ENCODE assay signal across 14 cellular contexts in genomic region chr17:74274703-74275340, GRCh38. TPM values are rescaled to one million over a fixed set of nuclear protein-coding genes. Genes with fewer than 3 reads are reported as not detected.
DNase-seq lines count a peak whose midpoint lies in the region; ATAC-seq and TF ChIP-seq lines count a peak whose summit lies in the region.
"Had no signal": no experiment of that assay in that cellular context is flagged by ENCODE, and none has a peak within 500 bp of the region (broad histone marks: within the 10 kb centered on the region; RNA-seq: fewer than 3 reads in every experiment).

No MANE protein-coding gene starts in this region.

- H3K27ac Mint-ChIP-seq in WTC11 (no peak overlapping the region), natural killer cell (peak overlapping the region; percentile 85 to 95), nephron progenitor cell (no peak overlapping the region)
- H3K27ac Mint-ChIP-seq: progenitor cell of endocrine pancreas had no signal

- TF ChIP-seq CTCF in WTC11 (IDR thresholded peaks at IDR 0.05): no peak
- no peak for TF ChIP-seq CTCF in natural killer cell (IDR thresholded peaks at IDR 0.05)
- no peak for TF ChIP-seq CTCF in nephron progenitor cell (IDR thresholded peaks at IDR 0.05)

- ATAC-seq in WTC11 (no peak), natural killer cell (peak in 1 of 3 donors; percentile 39), HG02840 (IDR thresholded peaks at IDR 0.05; ENCODE audit: low FRiP score, unreplicated experiment) (no peak), HG03565 (IDR thresholded peaks at IDR 0.05; ENCODE audit: unreplicated experiment) (no peak)
- ATAC-seq: foreskin keratinocyte, left lobe of liver had no signal

- peak overlapping the region; percentile 62; the same call in 1 of the 2 replicates for H3K4me3 Mint-ChIP-seq in WTC11
- peak overlapping the region; percentile 90 for H3K4me3 Mint-ChIP-seq in natural killer cell
- H3K4me3 Mint-ChIP-seq in nephron progenitor cell: no peak overlapping the region

- DNase-seq in SIG-M5 treated with dmso at 0.1 percent for 504 hours (lab: John Stamatoyannopoulos, UW; ENCODE audit: unreplicated experiment) (peak; percentile 13), SIG-M5 (lab: John Stamatoyannopoulos, UW) (no peak), NCI-H1417 treated with DMSO at 0.1 percent for 48 hours (lab: John Stamatoyannopoulos, UW) (peak; percentile 10), WTC11 (ENCODE audit: low spot score) (no peak), natural killer cell (no peak), nephron progenitor cell (no peak)
- DNase-seq: foreskin keratinocyte; NCI-H2029 treated with DMSO at 0.1 percent for 48 hours; stimulated activated CD4-positive, alpha-beta T cell treated with anti-CD3 and anti-CD28 coated beads, Interleukin-4, amount 100 ng/mL, for 1 hour had no signal

- CTCF ChIA-PET in WTC11 (lab: Charles Lee): interaction anchor here (0.6 to 2.7 kb wide), 11 partner anchors 9 to 78 kb away, joined by 3 to 13 read pairs (median 4); no protein-coding TSS in a partner anchor

- peaks cover 38% of the 10 kb centered on the region for H3K27me3 Mint-ChIP-seq in WTC11 (ENCODE audit: low read depth)
- peaks cover 0 to 11% of the 10 kb centered on the region in 2 donors for H3K27me3 Mint-ChIP-seq in natural killer cell (ENCODE audit: low read depth in 2 of 2)
- H3K27me3 Mint-ChIP-seq in nephron progenitor cell (ENCODE audit: low read depth, poor library complexity): peaks cover 49% of the 10 kb centered on the region

- no peaks in the 10 kb centered on the region for H3K9me3 Mint-ChIP-seq in WTC11
- no peaks in the 10 kb centered on the region for H3K9me3 Mint-ChIP-seq in natural killer cell
- no peaks in the 10 kb centered on the region for H3K9me3 Mint-ChIP-seq in nephron progenitor cell

- POLR2A ChIA-PET in WTC11 (lab: Charles Lee): interaction anchor here (0.8 kb wide), 1 partner anchor 10 kb away, joined by 3 read pairs; no protein-coding TSS in a partner anchor

- no peaks in the 10 kb centered on the region for H3K36me3 Mint-ChIP-seq in WTC11
- no peaks in the 10 kb centered on the region for H3K36me3 Mint-ChIP-seq in natural killer cell
- H3K36me3 Mint-ChIP-seq in nephron progenitor cell (ENCODE audit: low read depth): no peaks in the 10 kb centered on the region

- H3K4me1 Mint-ChIP-seq in WTC11 (peaks cover 32% of the 10 kb centered on the region), natural killer cell (peaks cover 31 to 32% of the 10 kb centered on the region in 2 donors), nephron progenitor cell (peaks cover 63% of the 10 kb centered on the region)

- intact Hi-C loops in natural killer cell (cut with micrococcal nuclease): no loop called here

TF ChIP-seq in WTC11, 78 proteins besides CTCF, POLR2A, EP300 and RAD21:
- TF ChIP-seq NFYB (CRISPR knock-in tag; conservative IDR thresholded peaks at IDR 0.05; ENCODE audit: low read depth): no peak
- TF ChIP-seq SMAD3 (CRISPR knock-in tag; IDR thresholded peaks at IDR 0.05; ENCODE audit: borderline replicate concordance): no peak
- TF ChIP-seq JUN (CRISPR knock-in tag; IDR thresholded peaks at IDR 0.05): no peak
- TF ChIP-seq HMGXB4 (CRISPR knock-in tag; IDR thresholded peaks at IDR 0.05): no peak
- no peak for TF ChIP-seq MLX (CRISPR knock-in tag; IDR thresholded peaks at IDR 0.05)
- no peak for TF ChIP-seq STAT6 (CRISPR knock-in tag; conservative IDR thresholded peaks at IDR 0.05; ENCODE audit: low read depth)
- TF ChIP-seq ZNF263 (CRISPR knock-in tag; IDR thresholded peaks at IDR 0.05; ENCODE audit: low read depth): no peak
- TF ChIP-seq ATF3 (CRISPR knock-in tag; conservative IDR thresholded peaks at IDR 0.05): no peak
- no peak for TF ChIP-seq ZSCAN18 (CRISPR knock-in tag; IDR thresholded peaks at IDR 0.05)

RNA-seq across cellular contexts. Expression of gene DNAI2, which starts 0.8 kb away (rescaled TPM):
- 0.21 to 0.26 TPM (median 0.23 TPM) in 3 replicates for total RNA-seq in WTC11 (2021)
- 1 to 10 TPM in 2 of 3 donors, under 1 TPM in 1; 0.35 to 1.8 (median 1.2) TPM for total RNA-seq in natural killer cell
- total RNA-seq: chondrocyte, foreskin keratinocyte, left lobe of liver, progenitor cell of endocrine pancreas had no signal

RNA-seq across cellular contexts. Expression of gene KIF19, which starts 51.2 kb away (rescaled TPM):
- 0.44 to 0.80 TPM (median 0.60 TPM) in 3 replicates for total RNA-seq in WTC11 (2021)
- total RNA-seq in natural killer cell: 1 to 10 TPM; 1.7 to 7.1 (median 6.1) TPM
- total RNA-seq: chondrocyte had no signal

Comparison
In these comparisons a context has a peak if more than half of its experiments do, and no peak if none do; other contexts are left out.
1. DNase-seq: peak in SIG-M5 treated with dmso at 0.1 percent for 504 hours (single experiment) and NCI-H1417 treated with DMSO at 0.1 percent for 48 hours (single experiment); none in SIG-M5 (single experiment), WTC11 (single experiment), natural killer cell (single experiment) and nephron progenitor cell (single experiment).
2. H3K27ac Mint-ChIP-seq: peak in natural killer cell (2 of 2); none in WTC11 (single experiment) and nephron progenitor cell (single experiment).